ENCODE assay signal across 2 cellular contexts in genomic region chr18:5196253-5197031, GRCh38.
TF ChIP-seq lines count a peak whose summit lies in the region.

No MANE protein-coding gene starts in this region.

TF ChIP-seq in K562, 482 proteins besides CTCF, POLR2A, EP300 and RAD21:
- TF ChIP-seq ZBTB5 (IDR thresholded peaks at IDR 0.05) (no peak), ZFP1 (CRISPR knock-in tag; IDR thresholded peaks at IDR 0.05) (no peak), PTBP1 (IDR thresholded peaks at IDR 0.05; ENCODE audit: low read depth, low read length) (no peak), ETV6 (IDR thresholded peaks at IDR 0.05; ENCODE audit: borderline replicate concordance in 1 of 2, low read depth in 2 of 2, low read length in 1 of 2) (no peak), ETV6 (CRISPR knock-in tag; IDR thresholded peaks at IDR 0.05; ENCODE audit: borderline replicate concordance) (no peak)
TF ChIP-seq in K562: peak in this region for 0.

TF ChIP-seq in neural cell, 6 proteins besides CTCF, POLR2A, EP300 and RAD21:
- TF ChIP-seq REST (IDR thresholded peaks at IDR 0.05; ENCODE audit: borderline replicate concordance) (no peak), SMC3 (conservative IDR thresholded peaks at IDR 0.05; ENCODE audit: poor library complexity) (no peak), EZH2 (IDR thresholded peaks at IDR 0.05; ENCODE audit: borderline replicate concordance, insufficient read depth, low read length, poor library complexity, severe bottlenecking) (no peak), POLR2AphosphoS5 (IDR thresholded peaks at IDR 0.05) (no peak), MXI1 (conservative IDR thresholded peaks at IDR 0.05; ENCODE audit: poor library complexity, severe bottlenecking) (no peak), TAF1 (IDR thresholded peaks at IDR 0.05; ENCODE audit: low read depth) (no peak)
